In the genomic region with DNA sequence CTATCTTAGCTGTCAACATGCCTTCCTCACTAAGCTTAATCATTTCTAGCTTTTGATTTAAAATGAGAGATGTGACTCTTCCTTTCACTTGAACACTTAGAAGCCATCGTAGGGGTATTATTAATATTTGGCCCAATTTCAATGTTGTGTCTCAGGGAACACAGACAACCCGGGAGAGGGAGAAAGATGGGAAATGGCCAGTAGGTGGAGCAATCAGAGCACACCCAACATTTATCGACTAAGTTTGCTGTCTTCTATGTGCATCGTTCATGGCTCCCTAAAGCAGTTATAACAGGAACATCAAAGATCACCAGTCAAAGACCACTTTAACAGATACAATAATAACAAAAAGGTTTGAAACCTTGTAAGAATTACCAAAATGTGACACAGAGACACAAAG, we compare ENCODE assay signal across 14 cellular contexts.
DNase-seq lines count a peak whose midpoint lies in the region; ATAC-seq and TF ChIP-seq lines count a peak whose summit lies in the region.
"Had no signal": no experiment of that assay in that cellular context is flagged by ENCODE, and none has a peak within 500 bp of the region (broad histone marks: within the 10 kb centered on the region; RNA-seq: fewer than 3 reads in every experiment).

No MANE protein-coding gene starts in this region.

- H3K79me2 ChIP-seq in GM23338 (replicated peaks; ENCODE audit: insufficient read depth) (peaks cover 2% of the 10 kb centered on the region; the same call in 1 of the 2 replicates), SU-DHL-6 (ENCODE audit: insufficient read depth, low read length) (peaks cover 1% of the 10 kb centered on the region; the same call in 1 of the 2 replicates)

- peak; percentile 69 for ATAC-seq in GM23338
- no peak for ATAC-seq in GM18909 (IDR thresholded peaks at IDR 0.05; ENCODE audit: poor library complexity, unreplicated experiment)
- no peak for ATAC-seq in activated T-helper 17 cell treated with anti-CD3 and anti-CD28 coated beads, Interleukin-2, amount 50 U/mL, for 72 hours (replicated peaks)

- peak; percentile 76 to 88 for TF ChIP-seq CTCF in GM23338 (conservative IDR thresholded peaks at IDR 0.05; ENCODE audit: low read depth in 2 of 2)
- TF ChIP-seq CTCF in SU-DHL-6 (IDR thresholded peaks at IDR 0.05; ENCODE audit: insufficient read depth, low read length, poor library complexity, severe bottlenecking): peak; percentile 17

- H3K4me2 ChIP-seq in GM23338: no peak overlapping the region
- no peak overlapping the region for H3K4me2 ChIP-seq in SU-DHL-6 (ENCODE audit: low read depth, low read length, poor library complexity, severe bottlenecking)

- H3K4me3 Mint-ChIP-seq in GM23338: no peak overlapping the region
- H3K4me3 Mint-ChIP-seq in activated T-helper 17 cell treated with anti-CD3 and anti-CD28 coated beads, Interleukin-2, amount 50 U/mL, for 72 hours: no peak overlapping the region
- H3K4me3 Mint-ChIP-seq: IgD-negative memory B cell had no signal

- H3K9me3 Mint-ChIP-seq in GM23338: peaks cover 10% of the 10 kb centered on the region; the same call in 2 of the 3 replicates
- no peaks in the 10 kb centered on the region for H3K9me3 Mint-ChIP-seq in activated T-helper 17 cell treated with anti-CD3 and anti-CD28 coated beads, Interleukin-2, amount 50 U/mL, for 72 hours

- H3F3A ChIP-seq in GM23338 (replicated peaks; ENCODE audit: low read depth) (no peaks in the 10 kb centered on the region), SU-DHL-6 (ENCODE audit: insufficient read depth) (no peaks in the 10 kb centered on the region)

- no peak overlapping the region for H3K4me3 ChIP-seq in GM23338
- no peak overlapping the region for H3K4me3 ChIP-seq in SU-DHL-6 (ENCODE audit: insufficient read depth, low read length, poor library complexity, severe bottlenecking)
- H3K4me3 ChIP-seq: dorsolateral prefrontal cortex had no signal

- H3K27ac Mint-ChIP-seq in GM23338: no peak overlapping the region
- H3K27ac Mint-ChIP-seq in activated T-helper 17 cell treated with anti-CD3 and anti-CD28 coated beads, Interleukin-2, amount 50 U/mL, for 72 hours: no peak overlapping the region

- peaks cover under 1% of the 10 kb centered on the region; the same call in 1 of the 2 replicates for H3K4me1 ChIP-seq in GM23338 (ENCODE audit: insufficient read depth)

- peaks cover 4% of the 10 kb centered on the region for H3K27me3 Mint-ChIP-seq in GM23338 (ENCODE audit: insufficient read depth, low read depth, poor library complexity)
- no peaks in the 10 kb centered on the region for H3K27me3 Mint-ChIP-seq in activated T-helper 17 cell treated with anti-CD3 and anti-CD28 coated beads, Interleukin-2, amount 50 U/mL, for 72 hours
- H3K27me3 Mint-ChIP-seq: IgD-negative memory B cell had no signal

- H3K9me3 ChIP-seq in SU-DHL-6 (ENCODE audit: insufficient read depth, low read length): no peaks in the 10 kb centered on the region

- H3K27me3 ChIP-seq in GM23338 (ENCODE audit: insufficient read depth) (no peaks in the 10 kb centered on the region), SU-DHL-6 (ENCODE audit: low read length) (no peaks in the 10 kb centered on the region)
- H3K27me3 ChIP-seq: dorsolateral prefrontal cortex had no signal

- no peaks in the 10 kb centered on the region for H3K36me3 ChIP-seq in GM23338 (ENCODE audit: insufficient read depth)
- H3K36me3 ChIP-seq in SU-DHL-6 (ENCODE audit: low read length): no peaks in the 10 kb centered on the region; the same call in 1 of the 2 replicates

- H3K27ac ChIP-seq in GM23338 (ENCODE audit: low read depth) (no peak overlapping the region), SU-DHL-6 (ENCODE audit: low read depth, low read length) (no peak overlapping the region)
- H3K27ac ChIP-seq: dorsolateral prefrontal cortex had no signal

- H2AFZ ChIP-seq in GM23338: no peak overlapping the region
- no peak overlapping the region for H2AFZ ChIP-seq in SU-DHL-6 (ENCODE audit: low read depth, low read length, severe bottlenecking)

- no peaks in the 10 kb centered on the region; the same call in 2 of the 3 replicates for H3K4me1 Mint-ChIP-seq in GM23338
- no peaks in the 10 kb centered on the region for H3K4me1 Mint-ChIP-seq in activated T-helper 17 cell treated with anti-CD3 and anti-CD28 coated beads, Interleukin-2, amount 50 U/mL, for 72 hours

- H3K9ac ChIP-seq in SU-DHL-6 (ENCODE audit: low read length): no peak overlapping the region

- peaks cover 25% of the 10 kb centered on the region for H3K36me3 Mint-ChIP-seq in GM23338 (ENCODE audit: low read depth)
- peaks cover 56% of the 10 kb centered on the region for H3K36me3 Mint-ChIP-seq in activated T-helper 17 cell treated with anti-CD3 and anti-CD28 coated beads, Interleukin-2, amount 50 U/mL, for 72 hours (ENCODE audit: low read depth)

- H4K20me1 ChIP-seq in GM23338 (replicated peaks; ENCODE audit: insufficient read depth) (no peaks in the 10 kb centered on the region), SU-DHL-6 (ENCODE audit: low read depth, low read length) (no peaks in the 10 kb centered on the region)

- peak; percentile 0 to 7 for DNase-seq in AML-193 (lab: John Stamatoyannopoulos, UW)
- DNase-seq in GM23338 (ENCODE audit: low spot score): peak; percentile 63
- peak; percentile 14 for DNase-seq in iris pigment epithelial cell (ENCODE audit: low read depth)
- no peak for DNase-seq in stimulated activated CD4-positive, alpha-beta T cell treated with anti-CD3 and anti-CD28 coated beads, Interleukin-2, amount 100 ng/mL, for 48 hours
- no peak for DNase-seq in islet precursor cell
- DNase-seq: activated CD4-positive, alpha-beta T cell treated with anti-CD3 and anti-CD28 coated beads, Interleukin-2, amount 50 U/mL, for 4 hours; activated naive CD4-positive, alpha-beta T cell treated with anti-CD3 and anti-CD28 coated beads, Interleukin-2, amount 50 U/mL, for 16 hours; Calu3; dorsolateral prefrontal cortex; stimulated activated naive CD4-positive, alpha-beta T cell had no signal

- H3K9me2 ChIP-seq in GM23338 (ENCODE audit: insufficient read depth): no peaks in the 10 kb centered on the region
- H3K9me2 ChIP-seq in SU-DHL-6 (replicated peaks; ENCODE audit: insufficient read depth, low read length): no peaks in the 10 kb centered on the region

TF ChIP-seq in GM23338, 12 proteins besides CTCF, POLR2A, EP300 and RAD21 (continues in another document):
- TF ChIP-seq JUNB (IDR thresholded peaks at IDR 0.05; ENCODE audit: unreplicated experiment) (no peak), ZNF114 (CRISPR knock-in tag; IDR thresholded peaks at IDR 0.05) (no peak), CREB1 (CRISPR knock-in tag; IDR thresholded peaks at IDR 0.05; ENCODE audit: low read depth) (no peak), ZNF462 (CRISPR knock-in tag; IDR thresholded peaks at IDR 0.05) (no peak), POLR2AphosphoS5 (IDR thresholded peaks at IDR 0.05; ENCODE audit: low read depth) (no peak)

Comparison
In these comparisons a context has a peak if more than half of its experiments do, and no peak if none do; other contexts are left out.
1. DNase-seq: peak in AML-193 (2 of 2), GM23338 (single experiment) and iris pigment epithelial cell (single experiment); none in stimulated activated CD4-positive, alpha-beta T cell treated with anti-CD3 and anti-CD28 coated beads, Interleukin-2, amount 100 ng/mL, for 48 hours (0 of 2) and islet precursor cell (single experiment).